In the genomic region with DNA sequence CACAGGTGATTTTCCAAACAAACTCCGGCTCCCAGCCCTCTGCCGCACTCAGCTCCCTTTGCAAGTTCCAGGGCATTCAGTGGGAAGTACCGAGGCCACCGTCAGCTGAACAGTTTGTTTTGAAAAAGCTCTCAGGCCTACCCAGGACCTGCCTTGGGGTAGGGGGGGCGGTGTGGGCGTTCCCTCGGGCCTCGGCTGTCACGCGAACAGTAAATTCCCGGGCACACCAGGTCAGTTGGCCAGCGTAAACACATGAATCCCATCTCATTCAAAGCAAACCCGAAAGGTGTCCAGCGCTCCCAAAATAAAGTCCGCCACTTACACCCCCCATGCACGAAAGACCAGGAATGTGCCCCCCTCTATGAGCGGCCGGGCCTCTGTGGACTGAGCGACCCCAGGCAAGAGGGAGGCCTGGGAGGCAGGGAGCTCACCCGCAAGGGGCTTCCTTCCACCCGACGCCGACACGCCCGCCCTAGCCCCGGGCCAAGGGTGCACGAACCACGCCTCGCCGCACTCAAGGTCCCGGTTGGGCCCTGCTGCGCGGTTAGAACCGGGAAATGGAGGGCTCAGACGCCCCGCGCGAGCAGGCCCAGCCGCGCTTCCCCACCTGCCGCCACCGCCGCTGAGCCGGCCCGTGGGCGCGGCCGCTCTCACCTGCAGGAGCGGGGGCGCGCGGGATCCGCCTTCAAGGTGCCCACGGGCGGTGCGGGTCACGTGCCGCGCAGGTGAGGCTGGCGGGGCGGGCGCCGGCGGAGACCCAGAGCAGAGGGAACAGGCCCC, we compare ENCODE assay signal across 8 cellular contexts. TPM values are rescaled to one million over a fixed set of nuclear protein-coding genes. Genes with fewer than 3 reads are reported as not detected.
DNase-seq lines count a peak whose midpoint lies in the region; ATAC-seq, FAIRE-seq and TF ChIP-seq lines count a peak whose summit lies in the region.

WDSUB1 (minus strand) TSS at position 775 of the 780 bp plus-strand sequence. CDS start 3,634 bp downstream, outside the sequence.

- H2BK15ac ChIP-seq in neuronal stem cell (ENCODE audit: low read length): peak within 1 kb of the TSS; percentile 96

- DNase-seq in AG08396 (ENCODE audit: low spot score): peak; percentile 63
- DNase-seq in GM18507 (ENCODE audit: extremely low spot score, insufficient read length, low read depth): no peak
- DNase-seq in NCI-H748 (lab: John Stamatoyannopoulos, UW; ENCODE audit: unreplicated experiment): peak; percentile 87
- peak; percentile 37 for DNase-seq in activated naive CD4-positive, alpha-beta T cell treated with anti-CD3 and anti-CD28 coated beads, Interleukin-2, amount 50 U/mL, for 16 hours
- DNase-seq in globus pallidus (ENCODE audit: low spot score): peak; percentile 55
- DNase-seq in neuronal stem cell (ENCODE audit: low spot score): peak; percentile 50
- DNase-seq in vagina (ENCODE audit: extremely low spot score in 2 of 2): no peak

- peak within 1 kb of the TSS; percentile 94 for H3K4me2 ChIP-seq in neuronal stem cell (ENCODE audit: insufficient read depth, low read length, poor library complexity, severe bottlenecking)

- no peak within 1 kb of the TSS for H2BK12ac ChIP-seq in neuronal stem cell (ENCODE audit: low read length)

- peak within 1 kb of the TSS; percentile 94 for H2AFZ ChIP-seq in neuronal stem cell (ENCODE audit: low read length)

- peak within 1 kb of the TSS; percentile 22 for H2BK5ac ChIP-seq in neuronal stem cell (ENCODE audit: low read length)

- H3K27me3 ChIP-seq in neuronal stem cell (ENCODE audit: control insufficient read depth in 3 of 3, insufficient read depth in 3 of 3, low read depth in 1 of 3, low read length in 3 of 3) (no peaks in the 10 kb centered on the region), vagina (no peaks in the 10 kb centered on the region)

- H3K14ac ChIP-seq in neuronal stem cell (ENCODE audit: low read length): peak within 1 kb of the TSS; percentile 98

- H3K9ac ChIP-seq in neuronal stem cell (ENCODE audit: low read depth, low read length, poor library complexity): peak within 1 kb of the TSS; percentile 88

- ATAC-seq in HG03097 (IDR thresholded peaks at IDR 0.05; ENCODE audit: low FRiP score, unreplicated experiment): peak; percentile 11

- H3K36me3 ChIP-seq in neuronal stem cell (replicated peaks in 1 of 2; ENCODE audit: control insufficient read depth in 2 of 2, insufficient read depth in 2 of 2, low read length in 2 of 2): peaks cover 1 to 13% of the 10 kb centered on the region in 2 donors
- H3K36me3 ChIP-seq in vagina: no peaks in the 10 kb centered on the region

- peak within 1 kb of the TSS; percentile 19 for H4K8ac ChIP-seq in neuronal stem cell (ENCODE audit: low read depth, low read length)

- no peaks in the 10 kb centered on the region for H3K9me3 ChIP-seq in neuronal stem cell (replicated peaks in 1 of 2; ENCODE audit: control insufficient read depth in 2 of 2, insufficient read depth in 1 of 2, low read depth in 1 of 2, low read length in 2 of 2)
- H3K9me3 ChIP-seq in vagina: no peaks in the 10 kb centered on the region

- H3K4me3 ChIP-seq in neuronal stem cell (ENCODE audit: low read length in 2 of 2) (peak within 1 kb of the TSS; percentile 73 to 92), vagina (peak within 1 kb of the TSS; percentile 78 to 96)

- H3K4ac ChIP-seq in neuronal stem cell (ENCODE audit: low read length): no peak within 1 kb of the TSS

- H2AK5ac ChIP-seq in neuronal stem cell (ENCODE audit: low read depth, low read length): peak within 1 kb of the TSS; percentile 22

- peak; percentile 46 for FAIRE-seq in GM18507 (lab: Jason Lieb, UNC)

- TF ChIP-seq CTCF in vagina (IDR thresholded peaks at IDR 0.05): no peak

- peak within 1 kb of the TSS; percentile 96 for H3K18ac ChIP-seq in neuronal stem cell (ENCODE audit: low read length)

- no peak for TF ChIP-seq POLR2A in vagina (IDR thresholded peaks at IDR 0.05)

- intact Hi-C loops in vagina (cut with DNase I): no loop called here

- H3K79me1 ChIP-seq in neuronal stem cell (ENCODE audit: low read depth, low read length): peaks cover 3% of the 10 kb centered on the region

- H3K27ac ChIP-seq in neuronal stem cell (replicated peaks; ENCODE audit: low read length) (peak within 1 kb of the TSS; percentile 92), vagina (peak within 1 kb of the TSS; percentile 94)

- H4K91ac ChIP-seq in neuronal stem cell (ENCODE audit: low read depth, low read length, poor library complexity): no peak within 1 kb of the TSS

- H3K4me1 ChIP-seq in neuronal stem cell (ENCODE audit: control insufficient read depth in 2 of 2, insufficient read depth in 1 of 2, low read depth in 1 of 2, low read length in 2 of 2) (peaks cover 0 to 2% of the 10 kb centered on the region in 2 donors), vagina (peaks cover 23% of the 10 kb centered on the region)

- H3K23ac ChIP-seq in neuronal stem cell (ENCODE audit: low read depth, low read length, poor library complexity): no peak within 1 kb of the TSS

- no CpG with 5 or more reads among the region's 64 CpGs for WGBS in neuronal stem cell (ENCODE audit: extremely low coverage in 2 of 2, insufficient read length in 2 of 2, insufficient replicate concordance in 1 of 2), 2 donors

- H2BK120ac ChIP-seq in neuronal stem cell (ENCODE audit: low read depth, low read length): peak within 1 kb of the TSS; percentile 16

RNA-seq across cellular contexts. Expression of gene WDSUB1, which starts in this region (rescaled TPM):
- 8.6 TPM for polyA plus RNA-seq in neuronal stem cell (2013, experiment 1 of 2)
- polyA plus RNA-seq in neuronal stem cell (2013, experiment 2 of 2): 8.5 TPM
- 2.2 TPM for total RNA-seq in vagina

Comparison
In these comparisons a context has a peak if more than half of its experiments do, and no peak if none do; other contexts are left out.
1. DNase-seq: peak in AG08396 (single experiment), NCI-H748 (single experiment), activated naive CD4-positive, alpha-beta T cell treated with anti-CD3 and anti-CD28 coated beads, Interleukin-2, amount 50 U/mL, for 16 hours (single experiment), globus pallidus (single experiment) and neuronal stem cell (single experiment); none in GM18507 (single experiment) and vagina (0 of 2).